8 cellular contexts compared by ENCODE assay signal in the genomic region with DNA sequence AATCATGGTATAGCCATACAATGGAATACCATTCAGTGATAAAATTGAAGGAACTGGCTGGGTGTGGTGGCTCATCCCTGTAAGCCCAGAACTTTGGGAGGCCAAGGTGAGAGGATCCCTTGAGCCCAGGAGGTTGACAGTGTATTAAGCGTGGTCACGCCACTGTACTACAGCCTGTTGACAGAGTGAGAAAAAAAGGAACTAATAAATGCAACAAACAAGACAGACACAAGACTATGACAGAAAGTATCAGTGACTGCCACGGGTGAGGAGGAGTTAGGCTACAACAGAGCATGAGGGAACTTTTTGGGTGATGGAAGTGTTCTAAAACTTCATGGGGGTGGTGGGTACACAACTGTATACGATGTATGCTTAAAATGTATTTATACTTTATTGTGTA. TPM values are rescaled to one million over a fixed set of nuclear protein-coding genes. Genes with fewer than 3 reads are reported as not detected.
DNase-seq lines count a peak whose midpoint lies in the region; ATAC-seq and TF ChIP-seq lines count a peak whose summit lies in the region.

No MANE protein-coding gene starts in this region.

- H3K4me1 ChIP-seq in hepatocyte (ENCODE audit: insufficient read depth) = peaks cover 8% of the 10 kb centered on the region
- no peaks in the 10 kb centered on the region for H3K4me1 ChIP-seq in colonic mucosa

- TF ChIP-seq CTCF in AG04450 (IDR thresholded peaks at IDR 0.05; ENCODE audit: low read depth, low read length) (no peak), hepatocyte (IDR thresholded peaks at IDR 0.05; ENCODE audit: poor library complexity) (no peak), colonic mucosa (IDR thresholded peaks at IDR 0.05) (no peak)

- H3K4me3 ChIP-seq in AG04450 (ENCODE audit: low read depth, low read length) (peak overlapping the region; percentile 8), hepatocyte (peak overlapping the region; percentile 90), colonic mucosa (no peak overlapping the region)

- CTCF ChIA-PET in AG04450 (lab: Charles Lee) = no interaction called here

- no peaks in the 10 kb centered on the region for H3K36me3 ChIP-seq in hepatocyte (replicated peaks; ENCODE audit: insufficient read depth, low read depth)
- H3K36me3 ChIP-seq in colonic mucosa = no peaks in the 10 kb centered on the region

- ATAC-seq in GM18502 (IDR thresholded peaks at IDR 0.05; ENCODE audit: poor library complexity, unreplicated experiment) = peak; percentile 17

- H3K4me2 ChIP-seq in hepatocyte = peak overlapping the region; percentile 94

- H3K79me2 ChIP-seq in hepatocyte = peaks cover 69% of the 10 kb centered on the region

- H3K9me3 ChIP-seq in AG04450 (ENCODE audit: control insufficient read depth, insufficient read depth, low read length) (peaks cover 4% of the 10 kb centered on the region; the same call in 1 of the 2 replicates), hepatocyte (ENCODE audit: low read depth) (no peaks in the 10 kb centered on the region), colonic mucosa (no peaks in the 10 kb centered on the region)

- no peak overlapping the region for H2AFZ ChIP-seq in hepatocyte

- 90% methylated on average over 4 of the region's 4 CpGs for WGBS in hepatocyte (ENCODE audit: low lambda C conversion rate, missing lambda C conversion rate)

- H3K27ac ChIP-seq in AG04450 (ENCODE audit: low read depth, low read length) = no peak overlapping the region
- no peak overlapping the region for H3K27ac ChIP-seq in hepatocyte
- H3K27ac ChIP-seq in colonic mucosa = no peak overlapping the region

- H3K9me2 ChIP-seq in hepatocyte (replicated peaks; ENCODE audit: insufficient read depth) = no peaks in the 10 kb centered on the region

- POLR2A ChIA-PET in AG04450 (lab: Yijun Ruan, JAX) = no interaction called here

- no peaks in the 10 kb centered on the region for H3K27me3 ChIP-seq in AG04450 (ENCODE audit: control insufficient read depth, insufficient read depth, low read length)
- H3K27me3 ChIP-seq in hepatocyte = no peaks in the 10 kb centered on the region
- no peaks in the 10 kb centered on the region for H3K27me3 ChIP-seq in colonic mucosa

- DNase-seq in AG04450 (ENCODE audit: low read depth, low spot score) (no peak), UCSD-AML1 (lab: John Stamatoyannopoulos, UW; ENCODE audit: unreplicated experiment) (peak; percentile 12), hepatocyte (ENCODE audit: low spot score) (no peak), KG1 (lab: John Stamatoyannopoulos, UW) (no peak), kidney glomerular epithelial cell (lab: John Stamatoyannopoulos, UW) (no peak), colonic mucosa (no peak)
- DNase-seq in stimulated activated CD4-positive, alpha-beta T cell treated with anti-CD3 and anti-CD28 coated beads, Interleukin-1b, Interleukin-23, amount 100 ng/mL, for 48 hours = no peak

- peaks cover 65% of the 10 kb centered on the region for H4K20me1 ChIP-seq in hepatocyte (ENCODE audit: insufficient read depth, poor library complexity, severe bottlenecking)

- intact Hi-C loops in colonic mucosa (cut with DNase I) = loop anchor here (5.0 kb wide), 1 partner anchor 207 kb away; no protein-coding TSS in a partner anchor

- H3K9ac ChIP-seq in colonic mucosa (ENCODE audit: low read depth in 2 of 2, low read length in 2 of 2) = no peak overlapping the region

RNA-seq across cellular contexts. Expression of a gene that starts 2.2 kb away (rescaled TPM):
- polyA plus RNA-seq in AG04450 (2011; rRNA removed) (13.4 and 15.8 TPM in 2 replicates), hepatocyte (20.7 and 21.3 TPM in 2 replicates)
- 20.2 and 33.8 TPM in 2 replicates for polyA minus RNA-seq in AG04450 (2011; rRNA and poly(A)+ RNA removed)
- total RNA-seq in hepatocyte (62.8 and 73.4 TPM in 2 replicates), colonic mucosa (10 to 100 TPM; 18.1 to 41.2 TPM)
